26 cellular contexts compared by ENCODE assay signal in the genomic region with DNA sequence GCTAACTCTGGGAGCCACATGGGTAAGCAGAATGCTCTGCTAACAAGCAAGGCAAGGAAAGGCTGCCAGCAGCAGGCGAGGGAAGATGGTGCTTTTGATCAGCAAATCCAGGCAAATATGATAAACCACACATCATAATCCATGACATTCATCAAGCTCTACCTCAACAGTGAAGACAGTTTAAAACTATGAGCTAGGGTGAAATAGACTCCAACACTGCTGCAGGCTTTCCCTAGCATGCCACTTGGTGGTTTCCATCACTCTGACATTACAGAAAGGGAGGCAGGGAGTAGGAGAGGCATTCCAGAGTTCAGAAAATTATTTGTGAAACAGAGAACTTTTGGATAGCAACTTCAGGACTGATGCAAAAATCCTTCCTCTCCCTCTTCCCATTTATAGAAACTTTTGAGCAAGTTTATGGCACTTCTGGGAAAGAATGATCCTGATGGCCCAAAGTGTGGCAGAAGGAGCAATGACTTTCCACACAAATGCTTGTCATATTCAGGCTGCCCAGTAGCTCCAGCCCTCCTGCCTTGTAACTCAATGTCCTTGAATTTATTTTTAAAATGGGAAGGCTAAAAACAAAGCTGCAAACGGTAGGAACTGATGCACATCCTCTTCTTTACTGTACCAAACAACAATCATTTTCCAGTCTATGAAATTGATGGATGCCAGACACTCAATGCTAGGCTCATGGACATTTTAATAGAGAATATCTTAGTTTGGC.
"Had no signal": no experiment of that assay in that cellular context is flagged by ENCODE, and none has a peak within 500 bp of the region (broad histone marks: within the 10 kb centered on the region; RNA-seq: fewer than 3 reads in every experiment).

No MANE protein-coding gene starts in this region.

- H3K9me3 ChIP-seq: colonic mucosa, gastroesophageal sphincter, left lung, pancreas, prostate gland, testis, uterus had no signal

- H3K4me1 ChIP-seq: colonic mucosa, gastroesophageal sphincter, left lung, pancreas, prostate gland, testis, uterus had no signal

- H3K9me3 Mint-ChIP-seq: activated B cell treated with CpG ODN at 0.5 μM for 24 hours; activated naive CD4-positive, alpha-beta T cell treated with anti-CD3 and anti-CD28 coated beads, Interleukin-2, amount 50 U/mL, for 72 hours; naive thymus-derived CD8-positive, alpha-beta T cell; neural crest cell; T-cell; T-helper 2 cell treated with Interferon-gamma antibody and Interleukin-4, amounts not matched to agents 5 μg/mL and 100 μg/mL, for 36 hours had no signal

- H3K4me3 Mint-ChIP-seq: activated B cell treated with CpG ODN at 0.5 μM for 24 hours; activated CD4-positive, alpha-beta T cell treated with anti-CD3 and anti-CD28 coated beads for 36 hours; activated CD8-positive, alpha-beta memory T cell treated with anti-CD3 and anti-CD28 coated beads, Interleukin-2, amount 10 ng/mL, durations not matched to agents 7 days and 5 days; activated CD8-positive, alpha-beta T cell treated with anti-CD3 and anti-CD28 coated beads, Interleukin-2, amount 10 ng/mL, durations not matched to agents 7 days and 5 days; naive thymus-derived CD8-positive, alpha-beta T cell; neural crest cell; T-cell; T-helper 2 cell treated with Interferon-gamma antibody and Interleukin-4, amounts not matched to agents 5 μg/mL and 100 μg/mL, for 36 hours had no signal

- ATAC-seq: activated CD4-positive, alpha-beta T cell treated with anti-CD3 and anti-CD28 coated beads for 36 hours; activated CD8-positive, alpha-beta memory T cell treated with anti-CD3 and anti-CD28 coated beads, Interleukin-2, amount 10 ng/mL, durations not matched to agents 7 days and 5 days; activated CD8-positive, alpha-beta T cell treated with anti-CD3 and anti-CD28 coated beads, Interleukin-2, amount 10 ng/mL, durations not matched to agents 7 days and 5 days; activated naive CD4-positive, alpha-beta T cell treated with anti-CD3 and anti-CD28 coated beads, Interleukin-2, amount 50 U/mL, for 72 hours; gastroesophageal sphincter; left lung; naive thymus-derived CD8-positive, alpha-beta T cell; pancreas; stimulated activated naive CD8-positive, alpha-beta T cell treated with anti-CD3 and anti-CD28 coated beads, Interleukin-15, Interleukin-2, amounts not matched to agents 100 U/mL and 50 U/mL, for 24 hours; T-cell had no signal

- H3K36me3 ChIP-seq: colonic mucosa, prostate gland, uterus had no signal

- H3K36me3 Mint-ChIP-seq: activated naive CD4-positive, alpha-beta T cell treated with anti-CD3 and anti-CD28 coated beads, Interleukin-2, amount 50 U/mL, for 72 hours had no signal

- H3K4me1 Mint-ChIP-seq: activated B cell treated with CpG ODN at 0.5 μM for 24 hours; activated CD4-positive, alpha-beta T cell treated with anti-CD3 and anti-CD28 coated beads for 36 hours; activated CD8-positive, alpha-beta memory T cell treated with anti-CD3 and anti-CD28 coated beads, Interleukin-2, amount 10 ng/mL, durations not matched to agents 7 days and 5 days; naive thymus-derived CD8-positive, alpha-beta T cell; T-cell had no signal

- H3K27me3 ChIP-seq: colonic mucosa, dorsolateral prefrontal cortex, gastroesophageal sphincter, left lung, pancreas, testis, uterus had no signal

- DNase-seq: activated B cell treated with CpG ODN at 0.5 μM for 24 hours; activated CD4-positive, alpha-beta T cell treated with anti-CD3 and anti-CD28 coated beads for 36 hours; activated CD8-positive, alpha-beta memory T cell treated with anti-CD3 and anti-CD28 coated beads, Interleukin-2, amount 10 ng/mL, durations not matched to agents 7 days and 5 days; activated CD8-positive, alpha-beta T cell treated with anti-CD3 and anti-CD28 coated beads, Interleukin-2, amount 10 ng/mL, durations not matched to agents 7 days and 5 days; activated naive CD4-positive, alpha-beta T cell; activated T-cell treated with anti-CD3 and anti-CD28 coated beads, Interleukin-2, amount 50 U/mL, for 48 hours; anterior cingulate cortex; colonic mucosa; dorsolateral prefrontal cortex; effector memory CD4-positive, alpha-beta T cell; erythroblast; left lung; naive thymus-derived CD8-positive, alpha-beta T cell; nucleus accumbens; pancreas; stimulated activated CD4-positive, alpha-beta T cell treated with anti-CD3 and anti-CD28 coated beads, Interleukin-2, amount 100 ng/mL, for 48 hours; stimulated activated naive CD8-positive, alpha-beta T cell treated with anti-CD3 and anti-CD28 coated beads, Interleukin-15, Interleukin-2, amounts not matched to agents 100 U/mL and 50 U/mL, for 24 hours; T-cell; testis; trophoblast cell; uterus had no signal

- H3K4me3 ChIP-seq: colonic mucosa, dorsolateral prefrontal cortex, gastroesophageal sphincter, left lung, pancreas, prostate gland, testis, uterus had no signal

- H3K27ac ChIP-seq: colonic mucosa, dorsolateral prefrontal cortex, gastroesophageal sphincter, left lung, pancreas, prostate gland, testis had no signal

- H3K27ac Mint-ChIP-seq: activated B cell treated with CpG ODN at 0.5 μM for 24 hours; activated CD4-positive, alpha-beta T cell treated with anti-CD3 and anti-CD28 coated beads for 36 hours; activated CD8-positive, alpha-beta memory T cell treated with anti-CD3 and anti-CD28 coated beads, Interleukin-2, amount 10 ng/mL, durations not matched to agents 7 days and 5 days; activated CD8-positive, alpha-beta T cell treated with anti-CD3 and anti-CD28 coated beads, Interleukin-2, amount 10 ng/mL, durations not matched to agents 7 days and 5 days; activated naive CD4-positive, alpha-beta T cell treated with anti-CD3 and anti-CD28 coated beads, Interleukin-2, amount 50 U/mL, for 72 hours; naive thymus-derived CD8-positive, alpha-beta T cell; T-cell; T-helper 2 cell treated with Interferon-gamma antibody and Interleukin-4, amounts not matched to agents 5 μg/mL and 100 μg/mL, for 36 hours had no signal

- H3K27me3 Mint-ChIP-seq: activated CD4-positive, alpha-beta T cell treated with anti-CD3 and anti-CD28 coated beads for 36 hours; T-cell had no signal
